In the genomic region with DNA sequence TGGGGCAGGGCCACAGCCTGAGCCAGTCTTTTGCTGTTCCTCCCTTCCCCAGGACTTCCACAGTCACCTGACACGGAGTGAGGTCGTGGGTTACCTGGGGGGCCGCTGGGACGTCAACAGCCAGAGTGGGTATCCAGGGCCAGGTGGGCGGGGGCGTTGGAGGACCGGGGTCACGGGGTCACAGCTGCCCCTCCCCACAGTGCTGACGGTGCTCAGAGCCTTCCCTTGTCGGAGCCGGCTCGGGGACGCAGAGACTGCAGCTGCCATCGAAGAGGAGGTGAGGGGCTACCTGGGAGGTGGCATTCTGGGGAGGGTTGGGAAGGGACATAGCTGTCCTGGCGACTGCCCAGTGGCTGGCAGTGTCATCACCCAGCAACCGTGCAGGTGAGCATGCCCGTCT, we compare ENCODE assay signal across 30 cellular contexts. TPM values are rescaled to one million over a fixed set of nuclear protein-coding genes. Genes with fewer than 3 reads are reported as not detected.
"Had no signal": no experiment of that assay in that cellular context is flagged by ENCODE, and none has a peak within 500 bp of the region (broad histone marks: within the 10 kb centered on the region; RNA-seq: fewer than 3 reads in every experiment).

No MANE protein-coding gene starts in this region.

- H3K27ac Mint-ChIP-seq: activated CD4-positive, alpha-beta memory T cell treated with anti-CD3 and anti-CD28 coated beads for 36 hours; activated CD4-positive, alpha-beta T cell treated with anti-CD3 and anti-CD28 coated beads for 36 hours; activated CD4-positive, alpha-beta T cell treated with anti-CD3 and anti-CD28 coated beads, Interleukin-2, amount 10 ng/mL, durations not matched to agents 24 days and 14 days; activated CD8-positive, alpha-beta memory T cell treated with anti-CD3 and anti-CD28 coated beads, Interleukin-2, amount 10 ng/mL, durations not matched to agents 7 days and 5 days; activated CD8-positive, alpha-beta T cell treated with anti-CD3 and anti-CD28 coated beads, Interleukin-2, amount 10 ng/mL, durations not matched to agents 7 days and 5 days; activated naive CD4-positive, alpha-beta T cell treated with anti-CD3 and anti-CD28 coated beads for 36 hours; activated naive CD4-positive, alpha-beta T cell treated with anti-CD3 and anti-CD28 coated beads, Interleukin-2, amount 50 U/mL, for 24 hours; activated naive CD8-positive, alpha-beta T cell treated with anti-CD3 and anti-CD28 coated beads for 36 hours; activated naive CD8-positive, alpha-beta T cell treated with anti-CD3 and anti-CD28 coated beads, Interleukin-2, amount 50 U/mL, for 24 hours; activated T-helper 1 cell treated with anti-CD3 and anti-CD28 coated beads, Interleukin-12 subunit alpha, Interleukin-12 subunit beta, Interleukin-2, Interleukin-4 antibody, amounts not matched to agents 30 ng/mL and 10 ng/mL and 1 ng/mL, durations not matched to agents 14 hours and 24 hours and 36 hours; activated T-helper 2 cell treated with anti-CD3 and anti-CD28 coated beads, Interferon-gamma antibody, Interleukin-2, Interleukin-4, amounts not matched to agents 10 μg/mL and 5 μg/mL and 100 μg/mL, durations not matched to agents 14 hours and 24 hours and 36 hours had no signal

- H3K4me3 Mint-ChIP-seq: activated CD4-positive, alpha-beta memory T cell treated with anti-CD3 and anti-CD28 coated beads for 36 hours; activated CD4-positive, alpha-beta T cell treated with anti-CD3 and anti-CD28 coated beads for 36 hours; activated CD4-positive, alpha-beta T cell treated with anti-CD3 and anti-CD28 coated beads, Interleukin-2, amount 10 ng/mL, durations not matched to agents 24 days and 14 days; activated CD8-positive, alpha-beta memory T cell treated with anti-CD3 and anti-CD28 coated beads, Interleukin-2, amount 10 ng/mL, durations not matched to agents 7 days and 5 days; activated CD8-positive, alpha-beta T cell treated with anti-CD3 and anti-CD28 coated beads, Interleukin-2, amount 10 ng/mL, durations not matched to agents 7 days and 5 days; activated naive CD4-positive, alpha-beta T cell treated with anti-CD3 and anti-CD28 coated beads for 36 hours; activated naive CD4-positive, alpha-beta T cell treated with anti-CD3 and anti-CD28 coated beads, Interleukin-2, amount 50 U/mL, for 24 hours; activated naive CD8-positive, alpha-beta T cell treated with anti-CD3 and anti-CD28 coated beads for 36 hours; activated naive CD8-positive, alpha-beta T cell treated with anti-CD3 and anti-CD28 coated beads, Interleukin-2, amount 50 U/mL, for 24 hours; activated T-helper 1 cell treated with anti-CD3 and anti-CD28 coated beads, Interleukin-12 subunit alpha, Interleukin-12 subunit beta, Interleukin-2, Interleukin-4 antibody, amounts not matched to agents 30 ng/mL and 10 ng/mL and 1 ng/mL, durations not matched to agents 14 hours and 24 hours and 36 hours had no signal

- H3K4me1 ChIP-seq: adrenal gland, body of pancreas, colonic mucosa had no signal

- H3K27me3 ChIP-seq: adrenal gland, body of pancreas, colonic mucosa, esophagus squamous epithelium, gastroesophageal sphincter had no signal

- H3K9me3 Mint-ChIP-seq: activated CD4-positive, alpha-beta memory T cell treated with anti-CD3 and anti-CD28 coated beads for 36 hours; activated CD4-positive, alpha-beta T cell treated with anti-CD3 and anti-CD28 coated beads, Interleukin-2, amount 10 ng/mL, durations not matched to agents 24 days and 14 days; activated naive CD4-positive, alpha-beta T cell treated with anti-CD3 and anti-CD28 coated beads for 36 hours; activated naive CD4-positive, alpha-beta T cell treated with anti-CD3 and anti-CD28 coated beads, Interleukin-2, amount 50 U/mL, for 24 hours; activated naive CD8-positive, alpha-beta T cell treated with anti-CD3 and anti-CD28 coated beads for 36 hours; activated naive CD8-positive, alpha-beta T cell treated with anti-CD3 and anti-CD28 coated beads, Interleukin-2, amount 50 U/mL, for 24 hours; activated T-helper 1 cell treated with anti-CD3 and anti-CD28 coated beads, Interleukin-12 subunit alpha, Interleukin-12 subunit beta, Interleukin-2, Interleukin-4 antibody, amounts not matched to agents 30 ng/mL and 10 ng/mL and 1 ng/mL, durations not matched to agents 14 hours and 24 hours and 36 hours; activated T-helper 2 cell treated with anti-CD3 and anti-CD28 coated beads, Interferon-gamma antibody, Interleukin-2, Interleukin-4, amounts not matched to agents 10 μg/mL and 5 μg/mL and 100 μg/mL, durations not matched to agents 14 hours and 24 hours and 36 hours had no signal

- ATAC-seq: activated CD4-positive, alpha-beta T cell treated with anti-CD3 and anti-CD28 coated beads for 36 hours; activated CD8-positive, alpha-beta memory T cell treated with anti-CD3 and anti-CD28 coated beads, Interleukin-2, amount 10 ng/mL, durations not matched to agents 7 days and 5 days; activated CD8-positive, alpha-beta T cell treated with anti-CD3 and anti-CD28 coated beads, Interleukin-2, amount 10 ng/mL, durations not matched to agents 7 days and 5 days; activated naive CD8-positive, alpha-beta T cell treated with anti-CD3 and anti-CD28 coated beads, Interleukin-2, amount 50 U/mL, for 24 hours; body of pancreas; gastroesophageal sphincter had no signal

- H3K4me3 ChIP-seq: adrenal gland, body of pancreas, colonic mucosa, esophagus squamous epithelium, gastroesophageal sphincter had no signal

- H3K4me1 Mint-ChIP-seq: activated CD4-positive, alpha-beta T cell treated with anti-CD3 and anti-CD28 coated beads for 36 hours; activated naive CD8-positive, alpha-beta T cell treated with anti-CD3 and anti-CD28 coated beads for 36 hours; activated naive CD8-positive, alpha-beta T cell treated with anti-CD3 and anti-CD28 coated beads, Interleukin-2, amount 50 U/mL, for 24 hours had no signal

- DNase-seq: activated CD4-positive, alpha-beta memory T cell treated with anti-CD3 and anti-CD28 coated beads for 36 hours; activated CD4-positive, alpha-beta T cell treated with anti-CD3 and anti-CD28 coated beads for 36 hours; activated CD4-positive, alpha-beta T cell treated with anti-CD3 and anti-CD28 coated beads, Interleukin-2, amount 10 ng/mL, durations not matched to agents 24 days and 14 days; activated CD4-positive, CD25-positive, alpha-beta regulatory T cell; activated CD4-positive, CD25-positive, alpha-beta regulatory T cell treated with anti-CD3 and anti-CD28 coated beads, Interleukin-2, amount 50 U/mL, for 72 hours; activated CD8-positive, alpha-beta memory T cell treated with anti-CD3 and anti-CD28 coated beads, Interleukin-2, amount 10 ng/mL, durations not matched to agents 7 days and 5 days; activated CD8-positive, alpha-beta memory T cell treated with anti-CD3 and anti-CD28 coated beads, Interleukin-2, amount 50 U/mL, for 4 hours; activated CD8-positive, alpha-beta T cell treated with anti-CD3 and anti-CD28 coated beads, Interleukin-2, amount 10 ng/mL, durations not matched to agents 7 days and 5 days; activated effector memory CD4-positive, alpha-beta T cell treated with anti-CD3 and anti-CD28 coated beads, Interleukin-2, amount 50 U/mL, for 16 hours; activated naive CD4-positive, alpha-beta T cell treated with anti-CD3 and anti-CD28 coated beads for 36 hours; activated naive CD8-positive, alpha-beta T cell treated with anti-CD3 and anti-CD28 coated beads for 36 hours; activated naive CD8-positive, alpha-beta T cell treated with anti-CD3 and anti-CD28 coated beads, Interleukin-2, amount 50 U/mL, for 24 hours; activated T-cell treated with anti-CD3 and anti-CD28 coated beads, Interleukin-2, amount 50 U/mL, for 1 hour; activated T-cell treated with anti-CD3 and anti-CD28 coated beads, Interleukin-2, amount 50 U/mL, for 48 hours; amygdala; aorta; body of pancreas; caudate nucleus; cerebellar nuclear complex; colonic mucosa; effector CD8-positive, alpha-beta T cell; esophagus squamous epithelium; foreskin melanocyte; T-helper 2 cell had no signal

- H3K27ac ChIP-seq: adrenal gland, body of pancreas, colonic mucosa, epithelial cell of prostate, esophagus squamous epithelium, gastroesophageal sphincter had no signal

- H3K36me3 Mint-ChIP-seq: activated CD8-positive, alpha-beta memory T cell treated with anti-CD3 and anti-CD28 coated beads, Interleukin-2, amount 10 ng/mL, durations not matched to agents 7 days and 5 days; activated naive CD4-positive, alpha-beta T cell treated with anti-CD3 and anti-CD28 coated beads, Interleukin-2, amount 50 U/mL, for 24 hours had no signal

- H3K27me3 Mint-ChIP-seq: activated CD4-positive, alpha-beta memory T cell treated with anti-CD3 and anti-CD28 coated beads for 36 hours; activated CD4-positive, alpha-beta T cell treated with anti-CD3 and anti-CD28 coated beads for 36 hours; activated CD4-positive, alpha-beta T cell treated with anti-CD3 and anti-CD28 coated beads, Interleukin-2, amount 10 ng/mL, durations not matched to agents 24 days and 14 days; activated CD8-positive, alpha-beta memory T cell treated with anti-CD3 and anti-CD28 coated beads, Interleukin-2, amount 10 ng/mL, durations not matched to agents 7 days and 5 days; activated naive CD4-positive, alpha-beta T cell treated with anti-CD3 and anti-CD28 coated beads, Interleukin-2, amount 50 U/mL, for 24 hours; activated naive CD8-positive, alpha-beta T cell treated with anti-CD3 and anti-CD28 coated beads for 36 hours; activated naive CD8-positive, alpha-beta T cell treated with anti-CD3 and anti-CD28 coated beads, Interleukin-2, amount 50 U/mL, for 24 hours had no signal

- H3K9me3 ChIP-seq: adrenal gland, body of pancreas, colonic mucosa, esophagus squamous epithelium, gastroesophageal sphincter had no signal

RNA-seq across cellular contexts. Expression of a gene that starts 50.5 kb away (rescaled TPM):
- total RNA-seq: body of pancreas had no signal
- polyA plus RNA-seq: aorta had no signal
